1 cellular context compared by ENCODE assay signal in genomic region chr17:16473286-16474011, GRCh38.
TF ChIP-seq lines count a peak whose summit lies in the region.

No MANE protein-coding gene starts in this region.

TF ChIP-seq in HEK293, 187 proteins besides CTCF, POLR2A, EP300 and RAD21 (continued from another document):
- TF ChIP-seq ZSCAN5A (tag by site-specific recombination; IDR thresholded peaks at IDR 0.05) = no peak
